In genomic region chr1:239601108-239601507, GRCh38 we compare ENCODE assay signal across 11 cellular contexts.
"Had no signal": no experiment of that assay in that cellular context is flagged by ENCODE, and none has a peak within 500 bp of the region (broad histone marks: within the 10 kb centered on the region; RNA-seq: fewer than 3 reads in every experiment).

No MANE protein-coding gene starts in this region.

- H3K9ac ChIP-seq: GM23248 had no signal

- H3K9me3 Mint-ChIP-seq: GM23338, H9 had no signal

- H3K4me2 ChIP-seq: GM23338 had no signal

- H3K4me3 Mint-ChIP-seq: GM23338, H9, HFFc6 had no signal

- H3K27ac ChIP-seq: GM23248 had no signal

- DNase-seq: GM23248, GOT3, H7, H9, HCEC 1CT, HFFc6 had no signal

- ATAC-seq: GM23338, HCT116 had no signal

- FAIRE-seq: H1, H54 had no signal

- H3K4me3 ChIP-seq: GM23248, GM23338, HAP-1 had no signal

- H3K36me3 ChIP-seq: HAP-1 had no signal

- H3K27ac Mint-ChIP-seq: GM23338, H9, HFFc6 had no signal

- H2AFZ ChIP-seq: GM23248, GM23338 had no signal

- H3K9me3 ChIP-seq: HAP-1 had no signal

- H3K4me1 ChIP-seq: HAP-1 had no signal
